Comparison of ENCODE assay signal across 12 cellular contexts in genomic region chr10:91652364-91652763, GRCh38. TPM values are rescaled to one million over a fixed set of nuclear protein-coding genes. Genes with fewer than 3 reads are reported as not detected.
A peak's percentile ranks its signal among the peaks of the same experiment; 100 is the strongest.
DNase-seq lines count a peak whose midpoint lies in the region; ATAC-seq, FAIRE-seq and TF ChIP-seq lines count a peak whose summit lies in the region.
"Had no signal": no experiment of that assay in that cellular context is flagged by ENCODE, and none has a peak within 500 bp of the region (broad histone marks: within the 10 kb centered on the region; RNA-seq: fewer than 3 reads in every experiment).

No MANE protein-coding gene starts in this region.

- H3K4me1 ChIP-seq in lung (ENCODE audit: control insufficient read depth in 2 of 2, insufficient read depth in 2 of 2, low read length in 2 of 2) = no peaks in the 10 kb centered on the region

- no peak for TF ChIP-seq CTCF in bronchial epithelial cell (IDR thresholded peaks at IDR 0.05; ENCODE audit: insufficient read depth, low read length, severe bottlenecking)
- TF ChIP-seq CTCF in lung (IDR thresholded peaks at IDR 0.05; ENCODE audit: control extremely low read depth, extremely low read depth) = no peak

- DNase-seq in AG08396 (ENCODE audit: low spot score) (peak; percentile 51), HT1080 (ENCODE audit: low read depth) (peak; percentile 97), bronchial epithelial cell (ENCODE audit: low read depth) (peak; percentile 99), lung (ENCODE audit: low spot score) (no peak), T-helper 9 cell (no peak)
- DNase-seq: activated CD4-positive, CD25-positive, alpha-beta regulatory T cell; mucosa of descending colon; substantia nigra had no signal

- H3K4me3 ChIP-seq in bronchial epithelial cell (ENCODE audit: low read depth, low read length) = no peak overlapping the region
- no peak overlapping the region for H3K4me3 ChIP-seq in lung
- H3K4me3 ChIP-seq: mucosa of descending colon had no signal

- 71 to 82% methylated on average over 6 of the region's 6 CpGs for WGBS in lung, 2 donors

- FAIRE-seq in bronchial epithelial cell (lab: Jason Lieb, UNC) = no peak

- H3K9me3 ChIP-seq in lung (ENCODE audit: control insufficient read depth in 2 of 2, insufficient read depth in 1 of 2, low read length in 1 of 2) = no peaks in the 10 kb centered on the region
- H3K9me3 ChIP-seq: mucosa of descending colon had no signal

- H3K27me3 ChIP-seq in bronchial epithelial cell (ENCODE audit: control insufficient read depth, insufficient read depth, low read length) (no peaks in the 10 kb centered on the region), lung (ENCODE audit: control insufficient read depth, insufficient read depth) (no peaks in the 10 kb centered on the region)

- ATAC-seq in lung (ENCODE audit: insufficient read depth, low FRiP score) (peak; percentile 72), GM21529 (IDR thresholded peaks at IDR 0.05; ENCODE audit: unreplicated experiment) (no peak), HG02852 (IDR thresholded peaks at IDR 0.05; ENCODE audit: unreplicated experiment) (no peak), GM21786 (IDR thresholded peaks at IDR 0.05; ENCODE audit: unreplicated experiment) (no peak)
- ATAC-seq: mucosa of descending colon had no signal

- no peak overlapping the region for H3K27ac ChIP-seq in lung (ENCODE audit: low read depth in 1 of 2, low read length in 1 of 2)
- H3K27ac ChIP-seq: KMS-11 had no signal

- no peaks in the 10 kb centered on the region for H3K36me3 ChIP-seq in bronchial epithelial cell (ENCODE audit: control insufficient read depth, insufficient read depth, low read length)
- H3K36me3 ChIP-seq in lung (ENCODE audit: control insufficient read depth in 2 of 2, insufficient read depth in 2 of 2, low read length in 2 of 2) = no peaks in the 10 kb centered on the region

RNA-seq across cellular contexts. Expression of gene PPP1R3C, which starts 19.5 kb away (rescaled TPM):
- 2.7 and 3.1 TPM in 2 replicates for total RNA-seq in HT1080 (2014; rRNA removed; shearing (Covaris generic))
- polyA plus RNA-seq in HT1080 (2015; cell fraction: cytosol; rRNA removed) = 1.3 and 1.8 TPM in 2 replicates
- polyA plus RNA-seq in HT1080 (2015; cell fraction: nucleus; rRNA removed) = 1.2 and 1.9 TPM in 2 replicates
- total RNA-seq in bronchial epithelial cell (17.4 and 39.8 TPM in 2 replicates), lung (10 to 100 TPM; 17.9 to 88.4 TPM)
- polyA plus RNA-seq in lung = 1 to 10 TPM; 2.2 to 5.6 TPM

Comparison
In these comparisons a context has a peak if more than half of its experiments do, and no peak if none do; other contexts are left out.
1. DNase-seq: peak in AG08396 (single experiment), HT1080 (single experiment) and bronchial epithelial cell (single experiment); none in lung (single experiment) and T-helper 9 cell (single experiment).